In genomic region chr17:69457603-69458002, GRCh38 we compare ENCODE assay signal across 26 cellular contexts. TPM values are rescaled to one million over a fixed set of nuclear protein-coding genes. Genes with fewer than 3 reads are reported as not detected.
DNase-seq lines count a peak whose midpoint lies in the region; ATAC-seq and TF ChIP-seq lines count a peak whose summit lies in the region.
"Had no signal": no experiment of that assay in that cellular context is flagged by ENCODE, and none has a peak within 500 bp of the region (broad histone marks: within the 10 kb centered on the region; RNA-seq: fewer than 3 reads in every experiment).

No MANE protein-coding gene starts in this region.

- H3K4me3 Mint-ChIP-seq in activated naive CD8-positive, alpha-beta T cell treated with anti-CD3 and anti-CD28 coated beads, Interleukin-2, amount 10 ng/mL, durations not matched to agents 7 days and 5 days = no peak overlapping the region
- no peak overlapping the region for H3K4me3 Mint-ChIP-seq in activated naive CD8-positive, alpha-beta T cell treated with anti-CD3 and anti-CD28 coated beads for 36 hours
- no peak overlapping the region for H3K4me3 Mint-ChIP-seq in activated naive CD8-positive, alpha-beta T cell treated with anti-CD3 and anti-CD28 coated beads, Interleukin-2, amount 50 U/mL, for 24 hours
- no peak overlapping the region for H3K4me3 Mint-ChIP-seq in progenitor cell of endocrine pancreas (ENCODE audit: low read depth)
- H3K4me3 Mint-ChIP-seq: T-helper 1 cell treated with Interleukin-12 subunit alpha and Interleukin-12 subunit beta and Interleukin-4 antibody, amounts not matched to agents 30 μg/mL and 1 μg/mL, for 36 hours had no signal

- no peak overlapping the region for H3K27ac Mint-ChIP-seq in activated naive CD8-positive, alpha-beta T cell treated with anti-CD3 and anti-CD28 coated beads, Interleukin-2, amount 10 ng/mL, durations not matched to agents 7 days and 5 days
- no peak overlapping the region for H3K27ac Mint-ChIP-seq in activated naive CD8-positive, alpha-beta T cell treated with anti-CD3 and anti-CD28 coated beads for 36 hours
- no peak overlapping the region for H3K27ac Mint-ChIP-seq in activated naive CD8-positive, alpha-beta T cell treated with anti-CD3 and anti-CD28 coated beads, Interleukin-2, amount 50 U/mL, for 24 hours
- no peak overlapping the region for H3K27ac Mint-ChIP-seq in progenitor cell of endocrine pancreas
- H3K27ac Mint-ChIP-seq: T-helper 1 cell treated with Interleukin-12 subunit alpha and Interleukin-12 subunit beta and Interleukin-4 antibody, amounts not matched to agents 30 μg/mL and 1 μg/mL, for 36 hours had no signal

- H3K9me3 Mint-ChIP-seq in activated naive CD8-positive, alpha-beta T cell treated with anti-CD3 and anti-CD28 coated beads, Interleukin-2, amount 10 ng/mL, durations not matched to agents 7 days and 5 days = peaks cover 3% of the 10 kb centered on the region
- no peaks in the 10 kb centered on the region for H3K9me3 Mint-ChIP-seq in activated naive CD8-positive, alpha-beta T cell treated with anti-CD3 and anti-CD28 coated beads for 36 hours
- H3K9me3 Mint-ChIP-seq in activated naive CD8-positive, alpha-beta T cell treated with anti-CD3 and anti-CD28 coated beads, Interleukin-2, amount 50 U/mL, for 24 hours = no peaks in the 10 kb centered on the region
- H3K9me3 Mint-ChIP-seq in progenitor cell of endocrine pancreas (ENCODE audit: low read depth) = no peaks in the 10 kb centered on the region
- H3K9me3 Mint-ChIP-seq: T-helper 1 cell treated with Interleukin-12 subunit alpha and Interleukin-12 subunit beta and Interleukin-4 antibody, amounts not matched to agents 30 μg/mL and 1 μg/mL, for 36 hours had no signal

- peaks cover 4% of the 10 kb centered on the region for H3K36me3 Mint-ChIP-seq in activated naive CD8-positive, alpha-beta T cell treated with anti-CD3 and anti-CD28 coated beads, Interleukin-2, amount 10 ng/mL, durations not matched to agents 7 days and 5 days
- peaks cover 3% of the 10 kb centered on the region for H3K36me3 Mint-ChIP-seq in activated naive CD8-positive, alpha-beta T cell treated with anti-CD3 and anti-CD28 coated beads for 36 hours
- H3K36me3 Mint-ChIP-seq in activated naive CD8-positive, alpha-beta T cell treated with anti-CD3 and anti-CD28 coated beads, Interleukin-2, amount 50 U/mL, for 24 hours (ENCODE audit: low read depth) = no peaks in the 10 kb centered on the region
- peaks cover 5% of the 10 kb centered on the region for H3K36me3 Mint-ChIP-seq in progenitor cell of endocrine pancreas (ENCODE audit: insufficient read depth)

- no peak for TF ChIP-seq CTCF in progenitor cell of endocrine pancreas (IDR thresholded peaks at IDR 0.05; ENCODE audit: unreplicated experiment)

- no peak for DNase-seq in activated naive CD8-positive, alpha-beta T cell treated with anti-CD3 and anti-CD28 coated beads, Interleukin-2, amount 10 ng/mL, durations not matched to agents 7 days and 5 days
- DNase-seq in activated naive CD8-positive, alpha-beta T cell treated with anti-CD3 and anti-CD28 coated beads for 36 hours = no peak
- no peak for DNase-seq in activated naive CD8-positive, alpha-beta T cell treated with anti-CD3 and anti-CD28 coated beads, Interleukin-2, amount 50 U/mL, for 24 hours
- DNase-seq in left lobe of liver (ENCODE audit: low spot score) (no peak), DMS53 treated with DMSO at 0.1 percent for 48 hours (lab: John Stamatoyannopoulos, UW; ENCODE audit: unreplicated experiment) (no peak), progenitor cell of endocrine pancreas (ENCODE audit: low spot score, unreplicated experiment) (no peak), islet precursor cell (no peak)
- DNase-seq: activated CD4-positive, alpha-beta T cell treated with anti-CD3 and anti-CD28 coated beads for 48 hours; activated CD8-positive, alpha-beta memory T cell treated with anti-CD3 and anti-CD28 coated beads, Interleukin-2, amount 50 U/mL, for 48 hours; activated effector memory CD4-positive, alpha-beta T cell treated with Interleukin-2 at 50 U/mL for 16 hours; adrenal gland; BE2C; brain microvascular endothelial cell; DMS79 treated with DMSO at 0.1 percent for 48 hours; effector memory CD4-positive, alpha-beta T cell; foreskin fibroblast; HCEC 1CT; heart right ventricle; left cardiac atrium; NCI-H2081; NCI-H226; NCI-H748 treated with DMSO at 0.1 percent for 48 hours; nucleus accumbens; stimulated activated CD4-positive, alpha-beta T cell treated with anti-CD3 and anti-CD28 coated beads, Interleukin-1b, Interleukin-23, amount 100 ng/mL, for 48 hours had no signal

- no peaks in the 10 kb centered on the region for H3K27me3 Mint-ChIP-seq in activated naive CD8-positive, alpha-beta T cell treated with anti-CD3 and anti-CD28 coated beads, Interleukin-2, amount 10 ng/mL, durations not matched to agents 7 days and 5 days
- no peaks in the 10 kb centered on the region for H3K27me3 Mint-ChIP-seq in activated naive CD8-positive, alpha-beta T cell treated with anti-CD3 and anti-CD28 coated beads for 36 hours
- H3K27me3 Mint-ChIP-seq in activated naive CD8-positive, alpha-beta T cell treated with anti-CD3 and anti-CD28 coated beads, Interleukin-2, amount 50 U/mL, for 24 hours = no peaks in the 10 kb centered on the region
- H3K27me3 Mint-ChIP-seq in progenitor cell of endocrine pancreas = no peaks in the 10 kb centered on the region

- peak; percentile 60 for ATAC-seq in activated naive CD8-positive, alpha-beta T cell treated with anti-CD3 and anti-CD28 coated beads, Interleukin-2, amount 10 ng/mL, durations not matched to agents 7 days and 5 days (ENCODE audit: low read depth)
- peak; percentile 67 for ATAC-seq in GM21717 (IDR thresholded peaks at IDR 0.05; ENCODE audit: unreplicated experiment)
- peak; percentile 59 for ATAC-seq in activated naive CD8-positive, alpha-beta T cell treated with anti-CD3 and anti-CD28 coated beads, Interleukin-2, amount 50 U/mL, for 24 hours
- ATAC-seq in left lobe of liver = no peak
- ATAC-seq: heart right ventricle, left cardiac atrium had no signal

- POLR2A ChIA-PET in activated naive CD8-positive, alpha-beta T cell treated with anti-CD3 and anti-CD28 coated beads, Interleukin-2, amount 10 ng/mL, durations not matched to agents 7 days and 5 days (lab: Charles Lee) = no interaction called here

- H3K4me1 Mint-ChIP-seq in activated naive CD8-positive, alpha-beta T cell treated with anti-CD3 and anti-CD28 coated beads, Interleukin-2, amount 10 ng/mL, durations not matched to agents 7 days and 5 days = peaks cover 7% of the 10 kb centered on the region
- H3K4me1 Mint-ChIP-seq in activated naive CD8-positive, alpha-beta T cell treated with anti-CD3 and anti-CD28 coated beads for 36 hours = peaks cover 9% of the 10 kb centered on the region
- peaks cover 3% of the 10 kb centered on the region for H3K4me1 Mint-ChIP-seq in activated naive CD8-positive, alpha-beta T cell treated with anti-CD3 and anti-CD28 coated beads, Interleukin-2, amount 50 U/mL, for 24 hours
- H3K4me1 Mint-ChIP-seq in progenitor cell of endocrine pancreas (ENCODE audit: low read depth) = no peaks in the 10 kb centered on the region

RNA-seq across cellular contexts. Expression of gene MAP2K6, which starts 43.1 kb away (rescaled TPM):
- 10 to 100 TPM; 11.7 to 13.6 TPM for total RNA-seq in activated naive CD8-positive, alpha-beta T cell treated with anti-CD3 and anti-CD28 coated beads, Interleukin-2, amount 10 ng/mL, durations not matched to agents 7 days and 5 days
- total RNA-seq in activated naive CD8-positive, alpha-beta T cell treated with anti-CD3 and anti-CD28 coated beads for 36 hours = 1 to 10 TPM; 2.7 to 2.9 TPM
- total RNA-seq in left lobe of liver (2.6 TPM), progenitor cell of endocrine pancreas (44.3 and 44.7 TPM in 2 replicates)
